10 cellular contexts compared by ENCODE assay signal in the genomic region with DNA sequence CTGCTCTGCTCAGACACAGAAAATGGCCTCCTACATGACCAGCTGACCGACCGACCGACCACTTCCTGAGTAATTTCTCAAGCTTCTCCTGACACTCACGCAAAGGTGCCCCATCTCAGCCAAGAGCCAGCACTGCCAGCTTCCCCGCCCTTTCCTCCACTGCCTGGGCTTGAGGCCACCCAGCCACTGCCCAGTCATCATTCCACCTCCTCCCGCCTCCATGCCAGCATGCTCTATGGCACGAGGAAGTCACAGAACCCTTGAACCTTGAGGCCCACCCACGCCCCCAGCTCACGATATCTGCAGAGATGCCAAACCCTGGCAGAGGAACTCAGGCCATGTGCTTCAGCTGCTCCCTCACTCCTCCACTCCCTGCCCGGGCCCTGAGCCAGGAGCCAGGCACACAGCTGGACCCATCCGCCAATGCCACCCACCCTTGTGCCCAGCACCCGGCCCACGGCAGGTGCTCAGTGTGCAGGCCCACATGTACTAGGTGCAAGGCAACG. TPM values are rescaled to one million over a fixed set of nuclear protein-coding genes. Genes with fewer than 3 reads are reported as not detected.
DNase-seq lines count a peak whose midpoint lies in the region; ATAC-seq, FAIRE-seq and TF ChIP-seq lines count a peak whose summit lies in the region.
"Had no signal": no experiment of that assay in that cellular context is flagged by ENCODE, and none has a peak within 500 bp of the region (broad histone marks: within the 10 kb centered on the region; RNA-seq: fewer than 3 reads in every experiment).

No MANE protein-coding gene starts in this region.

- peaks cover 12% of the 10 kb centered on the region for H3K36me3 ChIP-seq in bronchial epithelial cell (ENCODE audit: control insufficient read depth, insufficient read depth, low read length)

- TF ChIP-seq CTCF in AG10803 (conservative IDR thresholded peaks at IDR 0.05; ENCODE audit: low read length) (no peak), bronchial epithelial cell (IDR thresholded peaks at IDR 0.05; ENCODE audit: insufficient read depth, low read length, severe bottlenecking) (no peak)

- ATAC-seq in GM21447 (IDR thresholded peaks at IDR 0.05; ENCODE audit: unreplicated experiment): no peak
- ATAC-seq in GM21367 (IDR thresholded peaks at IDR 0.05; ENCODE audit: unreplicated experiment): no peak
- ATAC-seq in HG03135 (IDR thresholded peaks at IDR 0.05; ENCODE audit: unreplicated experiment): no peak

- no peaks in the 10 kb centered on the region for H3K27me3 ChIP-seq in bronchial epithelial cell (ENCODE audit: control insufficient read depth, insufficient read depth, low read length)

- H3K4me3 ChIP-seq in AG10803 (ENCODE audit: low read length) (no peak overlapping the region), bronchial epithelial cell (ENCODE audit: low read depth, low read length) (no peak overlapping the region)

- DNase-seq in AG10803 (ENCODE audit: low read depth) (peak; percentile 87), LoVo (ENCODE audit: low spot score) (peak; percentile 34), bronchial epithelial cell (ENCODE audit: low read depth) (peak; percentile 54), midbrain (lab: John Stamatoyannopoulos, UW) (peak; percentile 43), cerebellum (ENCODE audit: low spot score) (no peak)
- DNase-seq: activated naive CD4-positive, alpha-beta T cell treated with anti-CD3 and anti-CD28 coated beads, Interleukin-2, amount 10 ng/mL, durations not matched to agents 7 days and 5 days; EL had no signal

- FAIRE-seq in bronchial epithelial cell (lab: Jason Lieb, UNC): no peak

RNA-seq across cellular contexts. Expression of gene KIAA0930, which starts 14.0 kb away (rescaled TPM):
- 72.1 and 78.5 TPM in 2 replicates for total RNA-seq in bronchial epithelial cell
- total RNA-seq in cerebellum: 37.0 TPM

RNA-seq across cellular contexts. Expression of gene UPK3A, which starts 58.0 kb away (rescaled TPM):
- total RNA-seq in bronchial epithelial cell (not detected in 2 replicates), cerebellum (not detected)
